ENCODE assay signal across 11 cellular contexts in genomic region chr6:40588070-40588384, GRCh38. TPM values are rescaled to one million over a fixed set of nuclear protein-coding genes. Genes with fewer than 3 reads are reported as not detected.
DNase-seq lines count a peak whose midpoint lies in the region; ATAC-seq and TF ChIP-seq lines count a peak whose summit lies in the region.
"Had no signal": no experiment of that assay in that cellular context is flagged by ENCODE, and none has a peak within 500 bp of the region (broad histone marks: within the 10 kb centered on the region; RNA-seq: fewer than 3 reads in every experiment).

No MANE protein-coding gene starts in this region.

- H3K9me3 ChIP-seq in CD4-positive, alpha-beta memory T cell (ENCODE audit: control insufficient read depth in 1 of 2, low read length in 2 of 2): no peaks in the 10 kb centered on the region
- H3K9me3 ChIP-seq in Loucy (ENCODE audit: insufficient read depth, low read depth, low read length) (no peaks in the 10 kb centered on the region), fibroblast of lung (ENCODE audit: control insufficient read depth, insufficient read depth, low read depth, low read length) (no peaks in the 10 kb centered on the region), left lung (no peaks in the 10 kb centered on the region)

- no peak overlapping the region for H3K4me3 ChIP-seq in CD4-positive, alpha-beta memory T cell (ENCODE audit: low read length in 2 of 2)
- peak overlapping the region; percentile 97 for H3K4me3 ChIP-seq in Loucy (ENCODE audit: low read length, poor library complexity, severe bottlenecking)
- peak overlapping the region in 1 of 4 experiments; percentile 53 for H3K4me3 ChIP-seq in fibroblast of lung (replicated peaks in 1 of 4; ENCODE audit: control extremely low read depth in 1 of 4, insufficient read depth in 1 of 4, low read depth in 3 of 4, low read length in 4 of 4)
- peak overlapping the region in 1 of 2 donors; percentile 29 for H3K4me3 ChIP-seq in left lung

- H3K9ac ChIP-seq in Loucy (ENCODE audit: low read depth, low read length, poor library complexity, severe bottlenecking): peak overlapping the region; percentile 97
- no peak overlapping the region for H3K9ac ChIP-seq in fibroblast of lung (ENCODE audit: insufficient read depth, low read length)

- H4K20me1 ChIP-seq in Loucy (ENCODE audit: insufficient read depth, low read length, poor library complexity, severe bottlenecking): no peaks in the 10 kb centered on the region
- H4K20me1 ChIP-seq in fibroblast of lung (ENCODE audit: control insufficient read depth, extremely low read depth, insufficient read depth, low read length): no peaks in the 10 kb centered on the region

- no peak for TF ChIP-seq CTCF in Loucy (conservative IDR thresholded peaks at IDR 0.05; ENCODE audit: low read length)
- no peak for TF ChIP-seq CTCF in fibroblast of lung (conservative IDR thresholded peaks at IDR 0.05 in 1 of 2, IDR thresholded peaks at IDR 0.05 in 1 of 2; ENCODE audit: low read depth in 1 of 2, low read length in 2 of 2)
- TF ChIP-seq CTCF in progenitor cell of endocrine pancreas (IDR thresholded peaks at IDR 0.05; ENCODE audit: unreplicated experiment): no peak
- no peak for TF ChIP-seq CTCF in left lung (IDR thresholded peaks at IDR 0.05)

- H3K27me3 ChIP-seq in CD4-positive, alpha-beta memory T cell (ENCODE audit: insufficient read depth, low read length): no peaks in the 10 kb centered on the region
- no peaks in the 10 kb centered on the region for H3K27me3 ChIP-seq in Loucy (ENCODE audit: insufficient read depth, low read length, poor library complexity, severe bottlenecking)
- H3K27me3 ChIP-seq in fibroblast of lung (ENCODE audit: control insufficient read depth, insufficient read depth, low read length): peaks cover 4% of the 10 kb centered on the region
- peaks cover 18 to 87% of the 10 kb centered on the region in 2 donors for H3K27me3 ChIP-seq in left lung

- peak overlapping the region in 6 of 8 donors; percentile 13 to 60 (median 46) for H3K4me3 Mint-ChIP-seq in CD4-positive, alpha-beta memory T cell
- H3K4me3 Mint-ChIP-seq in progenitor cell of endocrine pancreas (ENCODE audit: low read depth): peak overlapping the region; percentile 0

- POLR2A ChIA-PET in CD4-positive, alpha-beta memory T cell (lab: Charles Lee; ENCODE audit: partially characterized antibody): no interaction called here

- CTCF ChIA-PET in CD4-positive, alpha-beta memory T cell (lab: Charles Lee; ENCODE audit: partially characterized antibody): interaction anchor here (0.9 to 1.3 kb wide), 3 partner anchors 13 to 260 kb away, joined by 3 read pairs; no protein-coding TSS in a partner anchor

- H3F3A ChIP-seq in Loucy (ENCODE audit: low read depth): no peaks in the 10 kb centered on the region

- H3K4me2 ChIP-seq in Loucy (ENCODE audit: low read depth, low read length, poor library complexity, severe bottlenecking) (peak overlapping the region; percentile 90), fibroblast of lung (ENCODE audit: extremely low read depth, insufficient read depth, low read length) (peak overlapping the region; percentile 51)

- H3K4me1 ChIP-seq in CD4-positive, alpha-beta memory T cell (ENCODE audit: insufficient read depth, low read length): peaks cover 6% of the 10 kb centered on the region
- peaks cover 31% of the 10 kb centered on the region for H3K4me1 ChIP-seq in Loucy (ENCODE audit: insufficient read depth, low read length, poor library complexity, severe bottlenecking)
- no peaks in the 10 kb centered on the region for H3K4me1 ChIP-seq in fibroblast of lung (ENCODE audit: control insufficient read depth, extremely low read depth, insufficient read depth, low read length)
- H3K4me1 ChIP-seq in left lung: peaks cover 7 to 18% of the 10 kb centered on the region in 2 donors

- H3K4me1 Mint-ChIP-seq in CD4-positive, alpha-beta memory T cell: peaks cover 5 to 13% (median 6%) of the 10 kb centered on the region in 4 donors
- H3K4me1 Mint-ChIP-seq in progenitor cell of endocrine pancreas (ENCODE audit: low read depth): peaks cover 13% of the 10 kb centered on the region

- DNase-seq in CD4-positive, alpha-beta memory T cell: no peak
- DNase-seq in fibroblast of lung (ENCODE audit: low read depth in 2 of 2) (no peak), progenitor cell of endocrine pancreas (ENCODE audit: low spot score, unreplicated experiment) (no peak), left lung (no peak), cerebellum (ENCODE audit: low spot score) (no peak)
- DNase-seq: effector memory CD4-positive, alpha-beta T cell had no signal

- no peak overlapping the region for H2AFZ ChIP-seq in Loucy (ENCODE audit: low read length)
- no peak overlapping the region for H2AFZ ChIP-seq in fibroblast of lung (ENCODE audit: low read length)

- H3K9me2 ChIP-seq in Loucy (replicated peaks; ENCODE audit: low read depth, low read length): no peaks in the 10 kb centered on the region

- peaks cover 18 to 33% of the 10 kb centered on the region in 2 donors for H3K27me3 Mint-ChIP-seq in CD4-positive, alpha-beta memory T cell
- peaks cover 78% of the 10 kb centered on the region for H3K27me3 Mint-ChIP-seq in progenitor cell of endocrine pancreas

- H3K36me3 ChIP-seq in CD4-positive, alpha-beta memory T cell (ENCODE audit: insufficient read depth, low read length): no peaks in the 10 kb centered on the region
- H3K36me3 ChIP-seq in Loucy (ENCODE audit: insufficient read depth, low read length) (no peaks in the 10 kb centered on the region), fibroblast of lung (ENCODE audit: control insufficient read depth, insufficient read depth, low read length) (no peaks in the 10 kb centered on the region), left lung (no peaks in the 10 kb centered on the region)

- ATAC-seq in left lung: no peak
- no peak for ATAC-seq in GM18505 (IDR thresholded peaks at IDR 0.05; ENCODE audit: unreplicated experiment)
- no peak for ATAC-seq in GM21619 (IDR thresholded peaks at IDR 0.05; ENCODE audit: unreplicated experiment)

- intact Hi-C loops in CD4-positive, alpha-beta memory T cell (cut with micrococcal nuclease): no loop called here
- intact Hi-C loops in left lung (cut with DNase I): no loop called here

- H3K27ac ChIP-seq in CD4-positive, alpha-beta memory T cell (ENCODE audit: low read depth, low read length): no peak overlapping the region
- H3K27ac ChIP-seq in fibroblast of lung (ENCODE audit: insufficient read depth, low read length): no peak overlapping the region
- H3K27ac ChIP-seq in left lung: no peak overlapping the region

- peaks cover 0 to 2% (median 0%) of the 10 kb centered on the region in 8 donors for H3K9me3 Mint-ChIP-seq in CD4-positive, alpha-beta memory T cell
- H3K9me3 Mint-ChIP-seq in progenitor cell of endocrine pancreas (ENCODE audit: low read depth): no peaks in the 10 kb centered on the region

- peaks cover 37% of the 10 kb centered on the region for H3K79me2 ChIP-seq in Loucy (ENCODE audit: insufficient read depth, low read length)
- H3K79me2 ChIP-seq in fibroblast of lung (ENCODE audit: control insufficient read depth, insufficient read depth, low read length): no peaks in the 10 kb centered on the region

- no peaks in the 10 kb centered on the region for H3K36me3 Mint-ChIP-seq in CD4-positive, alpha-beta memory T cell
- no peaks in the 10 kb centered on the region for H3K36me3 Mint-ChIP-seq in progenitor cell of endocrine pancreas (ENCODE audit: insufficient read depth)

- TF ChIP-seq POLR2A in GM18505 (IDR thresholded peaks at IDR 0.05; ENCODE audit: borderline replicate concordance, extremely low read depth, insufficient read depth, insufficient read length): no peak

- no peak overlapping the region for H3K27ac Mint-ChIP-seq in CD4-positive, alpha-beta memory T cell
- H3K27ac Mint-ChIP-seq in progenitor cell of endocrine pancreas: no peak overlapping the region

RNA-seq across cellular contexts. Expression of gene LRFN2, which starts 0.9 kb away (rescaled TPM):
- total RNA-seq in CD4-positive, alpha-beta memory T cell: not detected
- under 1 TPM in 1 of 2 donors, not detected in 1; 0.17 TPM for polyA plus RNA-seq in CD4-positive, alpha-beta memory T cell
- total RNA-seq in fibroblast of lung (not detected in 2 replicates), progenitor cell of endocrine pancreas (0.14 and 0.18 TPM in 2 replicates), left lung (under 1 TPM in 1 of 2 donors, not detected in 1; 0.06 TPM), cerebellum (5.4 TPM)
- polyA plus RNA-seq in fibroblast of lung: not detected in 2 replicates
- not detected in 2 replicates for polyA plus RNA-seq in fibroblast of lung (2012)
- not detected in 2 replicates for polyA minus RNA-seq in fibroblast of lung (ENCODE audit: low replicate concordance)
- total RNA-seq: lung microvascular endothelial cell, RPMI7951 had no signal
